In the genomic region with DNA sequence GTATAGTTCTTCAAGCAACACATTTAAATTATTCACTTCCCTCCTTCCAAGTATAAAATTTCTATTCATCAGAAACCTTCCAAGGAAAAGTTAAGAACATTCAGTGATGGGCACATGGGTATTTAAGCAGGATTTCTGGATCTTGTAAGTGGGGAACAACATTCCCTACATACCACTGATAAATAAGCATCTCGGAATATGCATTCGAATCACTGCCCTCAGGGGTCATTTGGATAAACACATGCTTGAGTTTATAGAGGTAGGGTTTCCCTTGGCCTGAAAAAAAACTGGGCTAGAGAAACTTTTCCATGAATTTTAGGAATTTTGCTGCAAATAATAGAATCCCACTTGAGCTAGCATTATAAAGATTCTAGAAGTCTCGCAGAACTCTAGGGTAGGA, we compare ENCODE assay signal across 21 cellular contexts.
DNase-seq lines count a peak whose midpoint lies in the region; ATAC-seq, FAIRE-seq and TF ChIP-seq lines count a peak whose summit lies in the region.
"Had no signal": no experiment of that assay in that cellular context is flagged by ENCODE, and none has a peak within 500 bp of the region (broad histone marks: within the 10 kb centered on the region; RNA-seq: fewer than 3 reads in every experiment).

No MANE protein-coding gene starts in this region.

- H3K23me2 ChIP-seq in H9 (ENCODE audit: insufficient read length, low read depth, low read length, poor library complexity, severe bottlenecking) (no peaks in the 10 kb centered on the region), H1 (ENCODE audit: low read depth, low read length) (no peaks in the 10 kb centered on the region)

- TF ChIP-seq RAD21 in H1 (IDR thresholded peaks at IDR 0.05 in 1 of 2, conservative IDR thresholded peaks at IDR 0.05 in 1 of 2; ENCODE audit: low read depth in 2 of 2, low read length in 2 of 2), result no peak

- TF ChIP-seq CTCF in H9 (conservative IDR thresholded peaks at IDR 0.05) (no peak), H1 (IDR thresholded peaks at IDR 0.05; ENCODE audit: control extremely low read depth in 1 of 3, insufficient read depth in 1 of 3, low read depth in 1 of 3, low read length in 3 of 3) (no peak), A673 (conservative IDR thresholded peaks at IDR 0.05; ENCODE audit: low read depth, low read length) (no peak)

- peak overlapping the region in 2 of 3 experiments; percentile 78 to 94; a peak in 4 of 7 replicates for H3K27ac Mint-ChIP-seq in H9
- H3K27ac Mint-ChIP-seq: B cell; CD4-positive, CD25-positive, alpha-beta regulatory T cell; CD8-positive, alpha-beta T cell had no signal

- H4K91ac ChIP-seq in H9 (ENCODE audit: insufficient read length, low read depth, low read length), result no peak overlapping the region
- H4K91ac ChIP-seq in H1 (replicated peaks; ENCODE audit: insufficient read length, low read length), result no peak overlapping the region

- POLR2A ChIA-PET in H1 (lab: Charles Lee; ENCODE audit: partially characterized antibody) (no interaction called here), A673 (lab: Charles Lee; ENCODE audit: low non-redundant PET) (no interaction called here)

- H3K4ac ChIP-seq in H9 (ENCODE audit: low read depth, low read length), result no peak overlapping the region
- H3K4ac ChIP-seq in H1 (replicated peaks; ENCODE audit: insufficient read length, low read depth, low read length), result no peak overlapping the region
- H3K4ac ChIP-seq in mesendoderm (ENCODE audit: low read depth, low read length), result no peak overlapping the region

- no CpG with 5 or more reads among the region's 3 CpGs for WGBS in H9 (ENCODE audit: extremely low coverage, insufficient read length, low lambda C conversion rate)
- WGBS in H1 (ENCODE audit: extremely low coverage in 1 of 2, insufficient coverage in 1 of 2, insufficient read length in 1 of 2, insufficient replicate concordance in 2 of 2, low coverage in 1 of 2, low lambda C conversion rate in 2 of 2, missing lambda C conversion rate in 1 of 2), 2 experiments, result 7% methylated on average over 3 of the region's 3 CpGs; no CpG with 5 or more reads in 1 of the 2 experiments
- no CpG with 5 or more reads among the region's 3 CpGs for WGBS in mesendoderm (ENCODE audit: extremely low coverage, insufficient coverage, low lambda C conversion rate)

- H3K56ac ChIP-seq in H9 (ENCODE audit: insufficient read length, low read depth, low read length) (no peak overlapping the region), H1 (replicated peaks; ENCODE audit: insufficient read length, low read depth, low read length) (no peak overlapping the region), mesendoderm (ENCODE audit: low read length) (no peak overlapping the region)

- H3K9ac ChIP-seq in H9 (ENCODE audit: extremely low read depth, insufficient read length, low read length), result no peak overlapping the region
- no peak overlapping the region for H3K9ac ChIP-seq in HUES6 (ENCODE audit: low read length)
- no peak overlapping the region for H3K9ac ChIP-seq in H1 (replicated peaks in 1 of 4; ENCODE audit: extremely low read depth in 1 of 4, low read depth in 3 of 4, low read length in 3 of 4)
- no peak overlapping the region for H3K9ac ChIP-seq in mesendoderm (ENCODE audit: low read length)
- H3K9ac ChIP-seq: BLaER1 had no signal

- H2AK5ac ChIP-seq in H9 (ENCODE audit: insufficient read length, low read length) (no peak overlapping the region), H1 (ENCODE audit: low read depth, low read length) (no peak overlapping the region), mesendoderm (ENCODE audit: low read length) (no peak overlapping the region)

- DNase-seq in H9 (no peak), H1 (ENCODE audit: low read depth in 1 of 2, low spot score in 2 of 2) (no peak), mesendoderm (peak; percentile 64), A673 (ENCODE audit: low spot score) (no peak)
- DNase-seq: Caco-2; CD4-positive, CD25-positive, alpha-beta regulatory T cell; CD8-positive, alpha-beta T cell; DMS153; DND-41; GOT3; HCEC 1CT had no signal

- H4K20me1 ChIP-seq in H9 (ENCODE audit: control insufficient read depth, insufficient read depth, insufficient read length) (no peaks in the 10 kb centered on the region), H1 (replicated peaks in 1 of 2; ENCODE audit: control insufficient read depth in 1 of 2, insufficient read depth in 2 of 2, low read length in 2 of 2) (no peaks in the 10 kb centered on the region)
- H4K20me1 ChIP-seq: BLaER1 had no signal

- H3K27me3 ChIP-seq in H9 (ENCODE audit: insufficient read depth, low read length) (peaks cover 2% of the 10 kb centered on the region; the same call in 1 of the 2 replicates), HUES6 (ENCODE audit: control insufficient read depth, insufficient read depth, low read length) (peaks cover 32% of the 10 kb centered on the region), H1 (replicated peaks in 1 of 4; ENCODE audit: control insufficient read depth in 3 of 4, extremely low read depth in 1 of 4, insufficient read depth in 3 of 4, low read length in 3 of 4) (no peaks in the 10 kb centered on the region), mesendoderm (ENCODE audit: insufficient read depth, low read length, poor library complexity) (no peaks in the 10 kb centered on the region), A673 (replicated peaks; ENCODE audit: insufficient read depth, low read depth, low read length, poor library complexity) (peaks cover 3% of the 10 kb centered on the region)

- H3K79me1 ChIP-seq in H9 (ENCODE audit: insufficient read depth, low read depth, low read length, poor library complexity, severe bottlenecking), result no peaks in the 10 kb centered on the region
- H3K79me1 ChIP-seq in H1 (ENCODE audit: low read depth, low read length), result no peaks in the 10 kb centered on the region
- H3K79me1 ChIP-seq in mesendoderm (ENCODE audit: low read length), result no peaks in the 10 kb centered on the region

- H3K9me3 ChIP-seq in H9 (ENCODE audit: control insufficient read depth, low read depth, low read length), result no peaks in the 10 kb centered on the region
- H3K9me3 ChIP-seq in HUES6 (ENCODE audit: control insufficient read depth, insufficient read depth, low read depth, low read length), result no peaks in the 10 kb centered on the region
- no peaks in the 10 kb centered on the region for H3K9me3 ChIP-seq in H1 (ENCODE audit: insufficient read depth in 2 of 2, low read depth in 1 of 2, low read length in 1 of 2)
- H3K9me3 ChIP-seq in A673 (ENCODE audit: low read depth, low read length, poor library complexity, severe bottlenecking), result no peaks in the 10 kb centered on the region
- H3K9me3 ChIP-seq: BLaER1, Caco-2 had no signal

- H3K27me3 Mint-ChIP-seq in H9 (ENCODE audit: low read depth), result peaks cover 19% of the 10 kb centered on the region
- H3K27me3 Mint-ChIP-seq: B cell; CD4-positive, CD25-positive, alpha-beta regulatory T cell had no signal

- H2AFZ ChIP-seq in H9 (ENCODE audit: low read length), result no peak overlapping the region
- H2AFZ ChIP-seq in H1 (ENCODE audit: low read length), result no peak overlapping the region

- H3K4me1 ChIP-seq in H9 (ENCODE audit: insufficient read depth, low read length) (peaks cover 4% of the 10 kb centered on the region; the same call in 1 of the 2 replicates), HUES6 (ENCODE audit: control insufficient read depth, insufficient read depth, low read length) (peaks cover 38% of the 10 kb centered on the region), H1 (replicated peaks in 1 of 4; ENCODE audit: control insufficient read depth in 3 of 4, insufficient read depth in 4 of 4, low read length in 3 of 4) (peaks cover 0 to 3% (median 0%) of the 10 kb centered on the region in 4 experiments; a peak in 2 of 7 replicates), mesendoderm (ENCODE audit: control insufficient read depth, low read depth, low read length) (no peaks in the 10 kb centered on the region), A673 (ENCODE audit: insufficient read depth, low read length, poor library complexity, severe bottlenecking) (no peaks in the 10 kb centered on the region)
- H3K4me1 ChIP-seq: BLaER1, Caco-2 had no signal

- no peak for TF ChIP-seq POLR2A in H1 (IDR thresholded peaks at IDR 0.05; ENCODE audit: control extremely low read depth in 1 of 2, low read depth in 2 of 2, low read length in 2 of 2)

- H4K8ac ChIP-seq in H9 (replicated peaks; ENCODE audit: insufficient read length, low read depth, low read length) (no peak overlapping the region), H1 (ENCODE audit: extremely low read depth, insufficient read depth, low read length) (no peak overlapping the region), mesendoderm (ENCODE audit: low read depth, low read length) (no peak overlapping the region)

- H3K4me1 Mint-ChIP-seq in H9, result peaks cover 34 to 37% of the 10 kb centered on the region in 2 experiments
- H3K4me1 Mint-ChIP-seq: B cell; CD4-positive, CD25-positive, alpha-beta regulatory T cell had no signal

- H3K27ac ChIP-seq in H9 (ENCODE audit: insufficient read length, low read depth, low read length), result peak overlapping the region; percentile 82
- peak overlapping the region; percentile 45 for H3K27ac ChIP-seq in HUES6 (ENCODE audit: low read depth, low read length)
- H3K27ac ChIP-seq in H1 (ENCODE audit: low read depth, low read length), result no peak overlapping the region
- no peak overlapping the region for H3K27ac ChIP-seq in mesendoderm (ENCODE audit: low read depth, low read length)
- no peak overlapping the region for H3K27ac ChIP-seq in A673 (ENCODE audit: low read depth, low read length, poor library complexity, severe bottlenecking)
- H3K27ac ChIP-seq: BLaER1, C4-2B had no signal

- no peaks in the 10 kb centered on the region for H3K36me3 ChIP-seq in HUES6 (ENCODE audit: control insufficient read depth, insufficient read depth, low read length)
- no peaks in the 10 kb centered on the region for H3K36me3 ChIP-seq in H1 (ENCODE audit: control insufficient read depth in 2 of 4, insufficient read depth in 4 of 4, low read length in 3 of 4)
- H3K36me3 ChIP-seq in mesendoderm (ENCODE audit: control insufficient read depth, insufficient read depth, low read length), result no peaks in the 10 kb centered on the region
- H3K36me3 ChIP-seq in A673 (ENCODE audit: insufficient read depth, low read length, poor library complexity, severe bottlenecking), result no peaks in the 10 kb centered on the region
- H3K36me3 ChIP-seq: BLaER1 had no signal

- H3K79me2 ChIP-seq in H9 (ENCODE audit: insufficient read depth, low read length), result no peaks in the 10 kb centered on the region
- H3K79me2 ChIP-seq in H1 (ENCODE audit: control insufficient read depth in 1 of 2, insufficient read depth in 2 of 2, low read length in 2 of 2), result no peaks in the 10 kb centered on the region
- H3K79me2 ChIP-seq in mesendoderm (ENCODE audit: control insufficient read depth, insufficient read depth, low read length), result no peaks in the 10 kb centered on the region

- H2BK12ac ChIP-seq in H9 (ENCODE audit: insufficient read length, low read depth, low read length) (no peak overlapping the region), H1 (ENCODE audit: low read depth, low read length) (no peak overlapping the region)

- H3K9me3 Mint-ChIP-seq in H9, result no peaks in the 10 kb centered on the region; a peak in 1 of 5 replicates
- H3K9me3 Mint-ChIP-seq: CD8-positive, alpha-beta T cell had no signal

- FAIRE-seq in H1 (lab: Jason Lieb, UNC), result peak; percentile 58
- FAIRE-seq: G401.6, GM12892, GM19239 had no signal

- H3K23ac ChIP-seq in H9 (ENCODE audit: insufficient read length, low read depth, low read length), result no peak overlapping the region
- no peak overlapping the region for H3K23ac ChIP-seq in H1 (ENCODE audit: insufficient read length)
- no peak overlapping the region for H3K23ac ChIP-seq in mesendoderm (ENCODE audit: low read length)

- H2BK20ac ChIP-seq in H9 (ENCODE audit: low read depth, low read length, poor library complexity, severe bottlenecking) (no peak overlapping the region), H1 (ENCODE audit: low read length) (no peak overlapping the region)

- ATAC-seq in HG02623 (IDR thresholded peaks at IDR 0.05; ENCODE audit: unreplicated experiment), result no peak
- no peak for ATAC-seq in HG03095 (IDR thresholded peaks at IDR 0.05; ENCODE audit: unreplicated experiment)
- ATAC-seq in GM18861 (IDR thresholded peaks at IDR 0.05; ENCODE audit: unreplicated experiment), result no peak
- ATAC-seq: CD8-positive, alpha-beta T cell had no signal

- H3K14ac ChIP-seq in H9 (ENCODE audit: insufficient read depth, low read length) (no peak overlapping the region), H1 (ENCODE audit: insufficient read length) (no peak overlapping the region)

- CTCF ChIA-PET in H1 (lab: Charles Lee; ENCODE audit: partially characterized antibody) (no interaction called here), A673 (lab: Charles Lee) (no interaction called here)

- H3K4me2 ChIP-seq in H9 (ENCODE audit: insufficient read depth, insufficient read length, low read length), result no peak overlapping the region
- H3K4me2 ChIP-seq in H1 (ENCODE audit: insufficient read depth in 1 of 2, low read depth in 2 of 2, low read length in 2 of 2), result no peak overlapping the region; a peak in 2 of 4 replicates
- no peak overlapping the region for H3K4me2 ChIP-seq in mesendoderm (ENCODE audit: low read length)
- H3K4me2 ChIP-seq: BLaER1 had no signal

- H2BK5ac ChIP-seq in H9 (ENCODE audit: insufficient read length, low read length), result no peak overlapping the region
- H2BK5ac ChIP-seq in H1 (ENCODE audit: low read depth, low read length), result no peak overlapping the region
- no peak overlapping the region for H2BK5ac ChIP-seq in mesendoderm (ENCODE audit: low read length)

- H3K4me3 ChIP-seq in HUES6 (ENCODE audit: low read depth, low read length) (no peak overlapping the region), H1 (ENCODE audit: extremely low read depth in 1 of 4, insufficient read depth in 2 of 4, low read depth in 3 of 4, low read length in 4 of 4) (no peak overlapping the region), mesendoderm (ENCODE audit: low read length) (no peak overlapping the region), A673 (ENCODE audit: low read depth, low read length, poor library complexity, severe bottlenecking) (no peak overlapping the region)
- H3K4me3 ChIP-seq: BLaER1 had no signal

- TF ChIP-seq EP300 in H1 (IDR thresholded peaks at IDR 0.05; ENCODE audit: borderline replicate concordance in 1 of 2, low read depth in 2 of 2, low read length in 2 of 2), result no peak

- H3K4me3 Mint-ChIP-seq in H9, result peak overlapping the region in 1 of 2 experiments; percentile 51; a peak in 1 of 5 replicates
- H3K4me3 Mint-ChIP-seq: B cell; CD4-positive, CD25-positive, alpha-beta regulatory T cell; CD8-positive, alpha-beta T cell had no signal

- H3K18ac ChIP-seq in H9 (ENCODE audit: insufficient read length, low read depth, low read length), result no peak overlapping the region
- no peak overlapping the region; the same call in 1 of the 2 replicates for H3K18ac ChIP-seq in H1 (ENCODE audit: extremely low read depth, low read length)
- no peak overlapping the region for H3K18ac ChIP-seq in mesendoderm (ENCODE audit: low read length)

- peaks cover 0 to 2% (median 0%) of the 10 kb centered on the region in 3 experiments; a peak in 1 of 7 replicates for H3K36me3 Mint-ChIP-seq in H9 (ENCODE audit: insufficient read depth in 1 of 3, low read depth in 3 of 3)
- H3K36me3 Mint-ChIP-seq: CD4-positive, CD25-positive, alpha-beta regulatory T cell; CD8-positive, alpha-beta T cell had no signal

- intact Hi-C loops in A673 (cut with micrococcal nuclease; ENCODE audit: unreplicated experiment), result no loop called here

- no TSS peak for BruUV-seq in A673 (replicated peaks; lab: Mats Ljungman, UMichigan)

- H2BK120ac ChIP-seq in H9 (ENCODE audit: low read depth, low read length, poor library complexity, severe bottlenecking) (no peak overlapping the region), H1 (replicated peaks; ENCODE audit: low read depth, low read length) (no peak overlapping the region), mesendoderm (ENCODE audit: low read depth, low read length) (no peak overlapping the region)

- H4K5ac ChIP-seq in H9 (ENCODE audit: insufficient read length, low read depth, low read length) (no peak overlapping the region), H1 (ENCODE audit: insufficient read length, low read depth, low read length) (no peak overlapping the region), mesendoderm (ENCODE audit: low read length) (no peak overlapping the region)

- no peak overlapping the region for H3T11ph ChIP-seq in H9 (ENCODE audit: low read length)

- H2BK15ac ChIP-seq in H9 (ENCODE audit: low read depth, low read length), result no peak overlapping the region
- H2BK15ac ChIP-seq in H1 (ENCODE audit: low read length), result no peak overlapping the region
- no peak overlapping the region for H2BK15ac ChIP-seq in mesendoderm (replicated peaks; ENCODE audit: low read depth)

Comparison
In these comparisons a context has a peak if more than half of its experiments do, and no peak if none do; other contexts are left out.
1. H3K27ac ChIP-seq: peak in H9 (single experiment) and HUES6 (single experiment); none in H1 (single experiment), mesendoderm (single experiment) and A673 (single experiment).